In the genomic region with DNA sequence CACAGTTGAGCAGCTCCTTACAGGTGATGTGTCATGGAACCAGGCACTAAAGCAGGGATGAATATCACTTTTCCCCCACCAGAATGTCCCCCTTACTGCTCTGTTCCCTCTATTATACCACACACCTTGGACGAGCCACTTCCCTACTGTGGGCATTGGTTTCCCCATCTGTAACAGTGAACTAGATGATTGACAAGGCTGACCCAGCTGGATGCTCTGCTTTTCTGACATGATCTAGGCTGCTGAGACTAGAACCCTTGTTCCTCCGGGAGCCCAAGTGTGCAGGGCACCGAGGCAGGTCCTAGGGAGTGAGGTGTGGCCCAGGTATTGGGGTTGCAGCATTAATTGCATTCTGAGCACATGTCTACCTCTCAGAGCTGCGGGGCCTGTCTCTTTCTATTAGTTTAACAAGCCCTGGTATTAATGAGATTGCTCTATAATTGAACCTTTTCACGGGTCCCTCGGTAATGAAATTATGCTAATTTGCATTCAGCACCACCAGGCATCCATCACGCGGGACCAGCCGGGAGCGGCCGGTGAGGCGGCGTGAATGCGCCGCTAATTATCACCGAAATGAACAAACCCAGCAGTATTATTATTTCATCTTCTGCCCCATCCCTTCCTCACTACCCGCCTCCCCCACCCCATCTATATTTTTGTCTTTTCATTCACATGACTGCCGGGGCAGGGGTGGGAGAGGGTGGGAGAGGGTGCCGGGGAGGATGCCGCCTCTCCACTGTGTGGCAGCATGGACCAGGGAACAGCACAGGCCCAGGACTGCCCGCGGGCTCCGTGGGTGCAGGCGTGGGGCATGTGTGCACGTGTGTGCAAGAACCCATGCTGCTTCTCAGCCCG, we compare ENCODE assay signal across 1 cellular context.
TF ChIP-seq lines count a peak whose summit lies in the region.

No MANE protein-coding gene starts in this region.

TF ChIP-seq in H1, 55 proteins besides CTCF, POLR2A, EP300 and RAD21:
- TF ChIP-seq RBBP5 (IDR thresholded peaks at IDR 0.05; ENCODE audit: borderline replicate concordance, low read depth, low read length) (no peak), SP4 (IDR thresholded peaks at IDR 0.05; ENCODE audit: low read length) (no peak), POLR2AphosphoS5 (IDR thresholded peaks at IDR 0.05; ENCODE audit: low read depth, low read length) (no peak), BCL11A (IDR thresholded peaks at IDR 0.05; ENCODE audit: low read depth in 2 of 2, low read length in 2 of 2) (no peak), GTF2F1 (IDR thresholded peaks at IDR 0.05; ENCODE audit: borderline replicate concordance, low read depth, low read length) (no peak), TBP (IDR thresholded peaks at IDR 0.05; ENCODE audit: low read depth, low read length) (no peak), BRCA1 (IDR thresholded peaks at IDR 0.05; ENCODE audit: low read depth, low read length) (no peak), FOSL1 (IDR thresholded peaks at IDR 0.05; ENCODE audit: insufficient read depth, low read depth, low read length) (no peak), SUZ12 (IDR thresholded peaks at IDR 0.05; ENCODE audit: low read length) (no peak), RXRA (IDR thresholded peaks at IDR 0.05; ENCODE audit: insufficient read depth, low read depth, low read length) (no peak), CBX5 (IDR thresholded peaks at IDR 0.05; ENCODE audit: low read depth, low read length) (no peak), CBX8 (IDR thresholded peaks at IDR 0.05; ENCODE audit: borderline replicate concordance, low read depth, low read length) (no peak), EZH2 (IDR thresholded peaks at IDR 0.05; ENCODE audit: low read depth, low read length, severe bottlenecking) (no peak), BACH1 (IDR thresholded peaks at IDR 0.05; ENCODE audit: low read length) (no peak), HDAC6 (IDR thresholded peaks at IDR 0.05; ENCODE audit: low read depth, low read length) (no peak), TAF7 (optimal IDR thresholded peaks at IDR 0.05; ENCODE audit: borderline replicate concordance, low read depth, low read length) (no peak)
- TF ChIP-seq, protein P1, sequence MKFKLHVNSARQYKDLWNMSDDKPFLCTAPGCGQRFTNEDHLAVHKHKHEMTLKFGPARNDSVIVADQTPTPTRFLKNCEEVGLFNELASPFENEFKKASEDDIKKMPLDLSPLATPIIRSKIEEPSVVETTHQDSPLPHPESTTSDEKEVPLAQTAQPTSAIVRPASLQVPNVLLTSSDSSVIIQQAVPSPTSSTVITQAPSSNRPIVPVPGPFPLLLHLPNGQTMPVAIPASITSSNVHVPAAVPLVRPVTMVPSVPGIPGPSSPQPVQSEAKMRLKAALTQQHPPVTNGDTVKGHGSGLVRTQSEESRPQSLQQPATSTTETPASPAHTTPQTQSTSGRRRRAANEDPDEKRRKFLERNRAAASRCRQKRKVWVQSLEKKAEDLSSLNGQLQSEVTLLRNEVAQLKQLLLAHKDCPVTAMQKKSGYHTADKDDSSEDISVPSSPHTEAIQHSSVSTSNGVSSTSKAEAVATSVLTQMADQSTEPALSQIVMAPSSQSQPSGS (IDR thresholded peaks at IDR 0.05; ENCODE audit: low read length), result no peak
- TF ChIP-seq, protein P2, sequence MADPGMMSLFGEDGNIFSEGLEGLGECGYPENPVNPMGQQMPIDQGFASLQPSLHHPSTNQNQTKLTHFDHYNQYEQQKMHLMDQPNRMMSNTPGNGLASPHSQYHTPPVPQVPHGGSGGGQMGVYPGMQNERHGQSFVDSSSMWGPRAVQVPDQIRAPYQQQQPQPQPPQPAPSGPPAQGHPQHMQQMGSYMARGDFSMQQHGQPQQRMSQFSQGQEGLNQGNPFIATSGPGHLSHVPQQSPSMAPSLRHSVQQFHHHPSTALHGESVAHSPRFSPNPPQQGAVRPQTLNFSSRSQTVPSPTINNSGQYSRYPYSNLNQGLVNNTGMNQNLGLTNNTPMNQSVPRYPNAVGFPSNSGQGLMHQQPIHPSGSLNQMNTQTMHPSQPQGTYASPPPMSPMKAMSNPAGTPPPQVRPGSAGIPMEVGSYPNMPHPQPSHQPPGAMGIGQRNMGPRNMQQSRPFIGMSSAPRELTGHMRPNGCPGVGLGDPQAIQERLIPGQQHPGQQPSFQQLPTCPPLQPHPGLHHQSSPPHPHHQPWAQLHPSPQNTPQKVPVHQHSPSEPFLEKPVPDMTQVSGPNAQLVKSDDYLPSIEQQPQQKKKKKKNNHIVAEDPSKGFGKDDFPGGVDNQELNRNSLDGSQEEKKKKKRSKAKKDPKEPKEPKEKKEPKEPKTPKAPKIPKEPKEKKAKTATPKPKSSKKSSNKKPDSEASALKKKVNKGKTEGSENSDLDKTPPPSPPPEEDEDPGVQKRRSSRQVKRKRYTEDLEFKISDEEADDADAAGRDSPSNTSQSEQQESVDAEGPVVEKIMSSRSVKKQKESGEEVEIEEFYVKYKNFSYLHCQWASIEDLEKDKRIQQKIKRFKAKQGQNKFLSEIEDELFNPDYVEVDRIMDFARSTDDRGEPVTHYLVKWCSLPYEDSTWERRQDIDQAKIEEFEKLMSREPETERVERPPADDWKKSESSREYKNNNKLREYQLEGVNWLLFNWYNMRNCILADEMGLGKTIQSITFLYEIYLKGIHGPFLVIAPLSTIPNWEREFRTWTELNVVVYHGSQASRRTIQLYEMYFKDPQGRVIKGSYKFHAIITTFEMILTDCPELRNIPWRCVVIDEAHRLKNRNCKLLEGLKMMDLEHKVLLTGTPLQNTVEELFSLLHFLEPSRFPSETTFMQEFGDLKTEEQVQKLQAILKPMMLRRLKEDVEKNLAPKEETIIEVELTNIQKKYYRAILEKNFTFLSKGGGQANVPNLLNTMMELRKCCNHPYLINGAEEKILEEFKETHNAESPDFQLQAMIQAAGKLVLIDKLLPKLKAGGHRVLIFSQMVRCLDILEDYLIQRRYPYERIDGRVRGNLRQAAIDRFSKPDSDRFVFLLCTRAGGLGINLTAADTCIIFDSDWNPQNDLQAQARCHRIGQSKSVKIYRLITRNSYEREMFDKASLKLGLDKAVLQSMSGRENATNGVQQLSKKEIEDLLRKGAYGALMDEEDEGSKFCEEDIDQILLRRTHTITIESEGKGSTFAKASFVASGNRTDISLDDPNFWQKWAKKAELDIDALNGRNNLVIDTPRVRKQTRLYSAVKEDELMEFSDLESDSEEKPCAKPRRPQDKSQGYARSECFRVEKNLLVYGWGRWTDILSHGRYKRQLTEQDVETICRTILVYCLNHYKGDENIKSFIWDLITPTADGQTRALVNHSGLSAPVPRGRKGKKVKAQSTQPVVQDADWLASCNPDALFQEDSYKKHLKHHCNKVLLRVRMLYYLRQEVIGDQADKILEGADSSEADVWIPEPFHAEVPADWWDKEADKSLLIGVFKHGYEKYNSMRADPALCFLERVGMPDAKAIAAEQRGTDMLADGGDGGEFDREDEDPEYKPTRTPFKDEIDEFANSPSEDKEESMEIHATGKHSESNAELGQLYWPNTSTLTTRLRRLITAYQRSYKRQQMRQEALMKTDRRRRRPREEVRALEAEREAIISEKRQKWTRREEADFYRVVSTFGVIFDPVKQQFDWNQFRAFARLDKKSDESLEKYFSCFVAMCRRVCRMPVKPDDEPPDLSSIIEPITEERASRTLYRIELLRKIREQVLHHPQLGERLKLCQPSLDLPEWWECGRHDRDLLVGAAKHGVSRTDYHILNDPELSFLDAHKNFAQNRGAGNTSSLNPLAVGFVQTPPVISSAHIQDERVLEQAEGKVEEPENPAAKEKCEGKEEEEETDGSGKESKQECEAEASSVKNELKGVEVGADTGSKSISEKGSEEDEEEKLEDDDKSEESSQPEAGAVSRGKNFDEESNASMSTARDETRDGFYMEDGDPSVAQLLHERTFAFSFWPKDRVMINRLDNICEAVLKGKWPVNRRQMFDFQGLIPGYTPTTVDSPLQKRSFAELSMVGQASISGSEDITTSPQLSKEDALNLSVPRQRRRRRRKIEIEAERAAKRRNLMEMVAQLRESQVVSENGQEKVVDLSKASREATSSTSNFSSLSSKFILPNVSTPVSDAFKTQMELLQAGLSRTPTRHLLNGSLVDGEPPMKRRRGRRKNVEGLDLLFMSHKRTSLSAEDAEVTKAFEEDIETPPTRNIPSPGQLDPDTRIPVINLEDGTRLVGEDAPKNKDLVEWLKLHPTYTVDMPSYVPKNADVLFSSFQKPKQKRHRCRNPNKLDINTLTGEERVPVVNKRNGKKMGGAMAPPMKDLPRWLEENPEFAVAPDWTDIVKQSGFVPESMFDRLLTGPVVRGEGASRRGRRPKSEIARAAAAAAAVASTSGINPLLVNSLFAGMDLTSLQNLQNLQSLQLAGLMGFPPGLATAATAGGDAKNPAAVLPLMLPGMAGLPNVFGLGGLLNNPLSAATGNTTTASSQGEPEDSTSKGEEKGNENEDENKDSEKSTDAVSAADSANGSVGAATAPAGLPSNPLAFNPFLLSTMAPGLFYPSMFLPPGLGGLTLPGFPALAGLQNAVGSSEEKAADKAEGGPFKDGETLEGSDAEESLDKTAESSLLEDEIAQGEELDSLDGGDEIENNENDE (IDR thresholded peaks at IDR 0.05; ENCODE audit: insufficient replicate concordance, low read length), result no peak
